In genomic region chr3:124206225-124206624, GRCh38 we compare ENCODE assay signal across 23 cellular contexts.
"Had no signal": no experiment of that assay in that cellular context is flagged by ENCODE, and none has a peak within 500 bp of the region (broad histone marks: within the 10 kb centered on the region; RNA-seq: fewer than 3 reads in every experiment).

No MANE protein-coding gene starts in this region.

- H3K4me3 ChIP-seq: colonic mucosa, coronary artery, dorsolateral prefrontal cortex, esophagus muscularis mucosa, esophagus squamous epithelium, gastroesophageal sphincter, heart left ventricle, heart right ventricle had no signal

- ATAC-seq: effector memory CD8-positive, alpha-beta T cell; esophagus mucosa; foreskin keratinocyte; gastroesophageal sphincter; heart left ventricle; heart right ventricle had no signal

- H3K9me3 ChIP-seq: colonic mucosa, esophagus muscularis mucosa, esophagus squamous epithelium, gastroesophageal sphincter, heart left ventricle, heart right ventricle had no signal

- DNase-seq: colonic mucosa; cortex of kidney; dermis blood vessel endothelial cell; dorsolateral prefrontal cortex; effector CD4-positive, alpha-beta T cell; effector CD8-positive, alpha-beta T cell; effector memory CD4-positive, alpha-beta T cell; effector memory CD8-positive, alpha-beta T cell; endodermal cell; erythroblast; esophagus squamous epithelium; foreskin fibroblast; foreskin keratinocyte; foreskin melanocyte; glutamatergic neuron; head of caudate nucleus; heart left ventricle; heart right ventricle had no signal

- H3K36me3 ChIP-seq: colonic mucosa, esophagus muscularis mucosa, esophagus squamous epithelium, gastroesophageal sphincter, heart left ventricle, heart right ventricle had no signal

- H3K4me1 ChIP-seq: colonic mucosa, foreskin keratinocyte had no signal

- H3K27me3 ChIP-seq: colonic mucosa, dorsolateral prefrontal cortex, esophagus muscularis mucosa, esophagus squamous epithelium, gastroesophageal sphincter, heart left ventricle, heart right ventricle had no signal

- H3K27ac ChIP-seq: colonic mucosa, coronary artery, dorsolateral prefrontal cortex, epithelial cell of prostate, esophagus muscularis mucosa, esophagus squamous epithelium, foreskin keratinocyte, gastroesophageal sphincter, heart left ventricle, heart right ventricle had no signal
